ENCODE assay signal across 12 cellular contexts in the genomic region with DNA sequence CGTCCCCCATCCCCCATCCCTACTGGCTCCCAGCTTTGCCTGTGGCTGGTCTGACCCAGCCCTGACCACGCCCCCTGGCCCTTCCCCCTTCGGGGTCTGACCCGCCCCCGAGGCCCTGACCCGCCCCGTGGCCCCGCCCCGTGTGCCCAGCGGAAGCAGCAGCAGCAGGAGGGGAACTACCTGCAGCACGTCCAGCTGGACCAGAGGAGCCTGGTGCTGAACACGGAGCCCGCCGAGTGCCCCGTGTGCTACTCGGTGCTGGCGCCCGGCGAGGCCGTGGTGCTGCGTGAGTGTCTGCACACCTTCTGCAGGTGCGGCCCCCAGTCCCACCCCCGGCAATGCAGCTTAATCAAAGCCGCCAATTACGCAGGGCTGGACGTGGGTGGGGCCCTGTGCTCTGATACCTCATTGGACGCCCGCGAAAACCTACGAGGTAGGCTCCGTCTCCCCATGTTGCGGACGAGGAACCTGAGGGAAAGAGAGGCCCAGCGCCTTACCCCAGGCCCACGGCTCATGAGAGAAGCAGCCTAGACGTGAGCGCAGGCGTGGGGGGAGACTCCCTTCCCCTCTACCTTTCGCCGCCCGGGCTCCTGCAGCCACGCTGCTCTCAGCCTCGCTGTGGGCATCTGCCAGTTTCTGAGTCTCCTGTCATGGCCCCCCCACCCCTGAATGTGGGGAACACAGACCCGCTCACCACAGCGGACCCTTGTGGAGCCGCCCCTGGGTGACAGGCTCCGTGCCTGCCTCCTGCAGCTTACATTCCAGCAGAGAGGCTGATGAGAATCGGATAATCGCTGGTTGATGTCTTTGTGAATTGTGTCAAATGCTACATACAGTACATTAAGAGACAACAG.
DNase-seq lines count a peak whose midpoint lies in the region; ATAC-seq and TF ChIP-seq lines count a peak whose summit lies in the region.
"Had no signal": no experiment of that assay in that cellular context is flagged by ENCODE, and none has a peak within 500 bp of the region (broad histone marks: within the 10 kb centered on the region; RNA-seq: fewer than 3 reads in every experiment).

No MANE protein-coding gene starts in this region.

- TF ChIP-seq POLR2A in erythroblast (IDR thresholded peaks at IDR 0.05; ENCODE audit: low read length), result no peak

- DNase-seq in AG20443 (ENCODE audit: low spot score) (peak; percentile 50), D341Med (ENCODE audit: low spot score) (peak; percentile 61), NCI-H526 (lab: John Stamatoyannopoulos, UW) (peak; percentile 67 to 96), erythroblast (lab: John Stamatoyannopoulos, UW) (peak; percentile 40 to 41), NCI-H1092 (lab: John Stamatoyannopoulos, UW) (no peak)
- DNase-seq: activated T-cell treated with anti-CD3 and anti-CD28 coated beads for 4 hours; effector CD8-positive, alpha-beta T cell; nephron progenitor cell; stimulated activated CD4-positive, alpha-beta T cell treated with anti-CD3 and anti-CD28 coated beads, Interleukin-4, amount 100 ng/mL, for 1 hour had no signal

- ATAC-seq in GM21576 (IDR thresholded peaks at IDR 0.05; ENCODE audit: unreplicated experiment) (no peak), HG02588 (IDR thresholded peaks at IDR 0.05; ENCODE audit: unreplicated experiment) (no peak), HG03442 (IDR thresholded peaks at IDR 0.05; ENCODE audit: unreplicated experiment) (no peak)
